In genomic region chr6:39558791-39559190, GRCh38 we compare ENCODE assay signal across 20 cellular contexts.
"Had no signal": no experiment of that assay in that cellular context is flagged by ENCODE, and none has a peak within 500 bp of the region (broad histone marks: within the 10 kb centered on the region; RNA-seq: fewer than 3 reads in every experiment).

No MANE protein-coding gene starts in this region.

- DNase-seq: IMR-90, Karpas-422, KG1, MG63, NCI-H1092 treated with DMSO at 0.1 percent for 48 hours, NCI-H1436, NCI-H187, NCI-H2029, NCI-H2171, NCI-H226, NCI-H446, NCI-H510A, NCI-H524 treated with DMSO at 0.1 percent for 48 hours, NCI-H69, Right ventricle myocardium superior, RPMI8226, SIG-M5, SW 1271 had no signal

- ATAC-seq: HepG2 had no signal

- FAIRE-seq: HepG2, RCC 7860 had no signal
